Comparison of ENCODE assay signal across 11 cellular contexts in the genomic region with DNA sequence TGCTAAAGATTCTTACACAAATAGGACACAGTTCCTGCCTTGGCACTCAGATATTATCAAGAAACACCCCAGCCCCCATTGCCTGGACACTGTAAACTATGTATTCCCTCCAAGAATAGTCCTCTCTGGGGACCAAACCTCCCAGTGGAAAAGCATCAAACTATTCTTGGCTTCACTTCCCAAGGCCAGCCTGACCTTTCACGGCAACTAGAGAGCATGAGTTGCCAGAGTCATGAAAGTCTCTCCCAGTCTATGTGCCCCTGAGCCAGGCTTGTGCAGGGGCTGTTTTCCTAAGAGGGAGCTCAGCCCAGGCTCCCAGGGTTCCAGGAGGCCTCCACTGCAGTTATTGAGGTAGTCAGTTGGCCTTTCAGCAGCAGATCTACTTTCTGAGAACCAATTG.
DNase-seq lines count a peak whose midpoint lies in the region; ATAC-seq and TF ChIP-seq lines count a peak whose summit lies in the region.
"Had no signal": no experiment of that assay in that cellular context is flagged by ENCODE, and none has a peak within 500 bp of the region (broad histone marks: within the 10 kb centered on the region; RNA-seq: fewer than 3 reads in every experiment).

No MANE protein-coding gene starts in this region.

- no peak for TF ChIP-seq CTCF in tibial nerve (IDR thresholded peaks at IDR 0.05)

- H3K36me3 Mint-ChIP-seq in activated naive CD4-positive, alpha-beta T cell treated with anti-CD3 and anti-CD28 coated beads, Interleukin-2, amount 10 ng/mL, durations not matched to agents 7 days and 5 days = peaks cover 4% of the 10 kb centered on the region
- H3K36me3 Mint-ChIP-seq in activated naive CD4-positive, alpha-beta T cell treated with anti-CD3 and anti-CD28 coated beads for 36 hours (ENCODE audit: low read depth) = no peaks in the 10 kb centered on the region
- no peaks in the 10 kb centered on the region for H3K36me3 Mint-ChIP-seq in activated naive CD8-positive, alpha-beta T cell treated with anti-CD3 and anti-CD28 coated beads, Interleukin-2, amount 50 U/mL, for 24 hours (ENCODE audit: low read depth)

- DNase-seq in activated naive CD4-positive, alpha-beta T cell treated with anti-CD3 and anti-CD28 coated beads, Interleukin-2, amount 10 ng/mL, durations not matched to agents 7 days and 5 days = no peak
- DNase-seq in activated naive CD4-positive, alpha-beta T cell treated with anti-CD3 and anti-CD28 coated beads for 36 hours = no peak
- DNase-seq in activated naive CD8-positive, alpha-beta T cell treated with anti-CD3 and anti-CD28 coated beads, Interleukin-2, amount 50 U/mL, for 24 hours = no peak
- peak; percentile 2 for DNase-seq in midbrain (lab: John Stamatoyannopoulos, UW)
- no peak for DNase-seq in tibial nerve (ENCODE audit: low spot score in 2 of 2)
- no peak for DNase-seq in effector memory CD4-positive, alpha-beta T cell
- DNase-seq: activated gamma-delta T cell, upper lobe of left lung had no signal

- peaks cover 59% of the 10 kb centered on the region for H3K4me1 Mint-ChIP-seq in activated naive CD4-positive, alpha-beta T cell treated with anti-CD3 and anti-CD28 coated beads, Interleukin-2, amount 10 ng/mL, durations not matched to agents 7 days and 5 days
- H3K4me1 Mint-ChIP-seq in activated naive CD4-positive, alpha-beta T cell treated with anti-CD3 and anti-CD28 coated beads for 36 hours (ENCODE audit: low read depth) = peaks cover 66% of the 10 kb centered on the region
- H3K4me1 Mint-ChIP-seq in activated naive CD8-positive, alpha-beta T cell treated with anti-CD3 and anti-CD28 coated beads, Interleukin-2, amount 50 U/mL, for 24 hours = peaks cover 80% of the 10 kb centered on the region

- H3K27ac ChIP-seq in tibial nerve = peak overlapping the region in 3 of 4 donors; percentile 13 to 65 (median 45)
- H3K27ac ChIP-seq in effector memory CD4-positive, alpha-beta T cell (ENCODE audit: insufficient read depth, low read length, poor library complexity, severe bottlenecking) = no peak overlapping the region
- H3K27ac ChIP-seq: HL-60 had no signal

- peak overlapping the region; percentile 11 for H3K4me3 Mint-ChIP-seq in activated naive CD4-positive, alpha-beta T cell treated with anti-CD3 and anti-CD28 coated beads, Interleukin-2, amount 10 ng/mL, durations not matched to agents 7 days and 5 days
- H3K4me3 Mint-ChIP-seq in activated naive CD4-positive, alpha-beta T cell treated with anti-CD3 and anti-CD28 coated beads for 36 hours = no peak overlapping the region
- H3K4me3 Mint-ChIP-seq in activated naive CD8-positive, alpha-beta T cell treated with anti-CD3 and anti-CD28 coated beads, Interleukin-2, amount 50 U/mL, for 24 hours = no peak overlapping the region

- CTCF ChIA-PET in activated naive CD4-positive, alpha-beta T cell treated with anti-CD3 and anti-CD28 coated beads, Interleukin-2, amount 10 ng/mL, durations not matched to agents 7 days and 5 days (lab: Charles Lee) = interaction anchor here (1.1 to 2.6 kb wide), 4 partner anchors 35 to 156 kb away, joined by 3 to 7 read pairs (median 3); no protein-coding TSS in a partner anchor
- CTCF ChIA-PET in activated naive CD4-positive, alpha-beta T cell treated with anti-CD3 and anti-CD28 coated beads for 36 hours (lab: Charles Lee) = interaction anchor here (2.1 kb wide), 1 partner anchor 10 kb away, joined by 7 read pairs; no protein-coding TSS in a partner anchor

- TF ChIP-seq EP300 in tibial nerve (IDR thresholded peaks at IDR 0.05) = peak in 1 of 2 donors; percentile 19

- no peaks in the 10 kb centered on the region for H3K9me3 Mint-ChIP-seq in activated naive CD4-positive, alpha-beta T cell treated with anti-CD3 and anti-CD28 coated beads, Interleukin-2, amount 10 ng/mL, durations not matched to agents 7 days and 5 days
- H3K9me3 Mint-ChIP-seq in activated naive CD4-positive, alpha-beta T cell treated with anti-CD3 and anti-CD28 coated beads for 36 hours = no peaks in the 10 kb centered on the region
- H3K9me3 Mint-ChIP-seq in activated naive CD8-positive, alpha-beta T cell treated with anti-CD3 and anti-CD28 coated beads, Interleukin-2, amount 50 U/mL, for 24 hours = no peaks in the 10 kb centered on the region

- no peak overlapping the region for H3K4me3 ChIP-seq in tibial nerve
- H3K4me3 ChIP-seq in effector memory CD4-positive, alpha-beta T cell (ENCODE audit: insufficient read depth, low read depth, low read length, poor library complexity, severe bottlenecking) = no peak overlapping the region
- H3K4me3 ChIP-seq: upper lobe of left lung had no signal

- H3K9me3 ChIP-seq in tibial nerve = no peaks in the 10 kb centered on the region
- H3K9me3 ChIP-seq in effector memory CD4-positive, alpha-beta T cell (ENCODE audit: control insufficient read depth, low read length) = no peaks in the 10 kb centered on the region
- H3K9me3 ChIP-seq: upper lobe of left lung had no signal

- H3K27me3 Mint-ChIP-seq in activated naive CD4-positive, alpha-beta T cell treated with anti-CD3 and anti-CD28 coated beads, Interleukin-2, amount 10 ng/mL, durations not matched to agents 7 days and 5 days = peaks cover 20% of the 10 kb centered on the region
- H3K27me3 Mint-ChIP-seq in activated naive CD4-positive, alpha-beta T cell treated with anti-CD3 and anti-CD28 coated beads for 36 hours (ENCODE audit: low read depth) = no peaks in the 10 kb centered on the region
- peaks cover 2% of the 10 kb centered on the region for H3K27me3 Mint-ChIP-seq in activated naive CD8-positive, alpha-beta T cell treated with anti-CD3 and anti-CD28 coated beads, Interleukin-2, amount 50 U/mL, for 24 hours

- H3K27me3 ChIP-seq in tibial nerve = no peaks in the 10 kb centered on the region
- H3K27me3 ChIP-seq in effector memory CD4-positive, alpha-beta T cell (replicated peaks; ENCODE audit: control insufficient read depth, insufficient read depth, low read length, poor library complexity, severe bottlenecking) = no peaks in the 10 kb centered on the region
- H3K27me3 ChIP-seq: upper lobe of left lung had no signal

- no peak for TF ChIP-seq POLR2A in tibial nerve (IDR thresholded peaks at IDR 0.05)

- 0 to 17% methylated on average over 1 of the region's 1 CpG for WGBS in tibial nerve, 2 donors

- no peaks in the 10 kb centered on the region for H3K36me3 ChIP-seq in tibial nerve
- H3K36me3 ChIP-seq in effector memory CD4-positive, alpha-beta T cell (ENCODE audit: control insufficient read depth, insufficient read depth, low read length) = no peaks in the 10 kb centered on the region
- H3K36me3 ChIP-seq: upper lobe of left lung had no signal

- peaks cover 0 to 37% (median 15%) of the 10 kb centered on the region in 4 donors for H3K4me1 ChIP-seq in tibial nerve
- H3K4me1 ChIP-seq in effector memory CD4-positive, alpha-beta T cell (ENCODE audit: control insufficient read depth, insufficient read depth, low read length, poor library complexity, severe bottlenecking) = peaks cover 37% of the 10 kb centered on the region

- no peak for ATAC-seq in activated naive CD8-positive, alpha-beta T cell treated with anti-CD3 and anti-CD28 coated beads, Interleukin-2, amount 50 U/mL, for 24 hours
- no peak for ATAC-seq in GM21447 (IDR thresholded peaks at IDR 0.05; ENCODE audit: unreplicated experiment)
- ATAC-seq in HG03354 (IDR thresholded peaks at IDR 0.05; ENCODE audit: poor library complexity, severe bottlenecking, unreplicated experiment) = no peak

- intact Hi-C loops in activated naive CD4-positive, alpha-beta T cell treated with anti-CD3 and anti-CD28 coated beads for 36 hours (cut with micrococcal nuclease) = loop anchor here (1.0 to 2.0 kb wide), 3 partner anchors 35 to 301 kb away; no protein-coding TSS in a partner anchor

- peak overlapping the region; percentile 77 for H3K27ac Mint-ChIP-seq in activated naive CD4-positive, alpha-beta T cell treated with anti-CD3 and anti-CD28 coated beads, Interleukin-2, amount 10 ng/mL, durations not matched to agents 7 days and 5 days
- no peak overlapping the region for H3K27ac Mint-ChIP-seq in activated naive CD4-positive, alpha-beta T cell treated with anti-CD3 and anti-CD28 coated beads for 36 hours
- peak overlapping the region; percentile 86 for H3K27ac Mint-ChIP-seq in activated naive CD8-positive, alpha-beta T cell treated with anti-CD3 and anti-CD28 coated beads, Interleukin-2, amount 50 U/mL, for 24 hours
